In genomic region chr6:150755042-150755441, GRCh38 we compare ENCODE assay signal across 14 cellular contexts.
"Had no signal": no experiment of that assay in that cellular context is flagged by ENCODE, and none has a peak within 500 bp of the region (broad histone marks: within the 10 kb centered on the region; RNA-seq: fewer than 3 reads in every experiment).

No MANE protein-coding gene starts in this region.

- DNase-seq: activated CD4-positive, alpha-beta T cell treated with anti-CD3 and anti-CD28 coated beads for 4 hours; activated naive CD8-positive, alpha-beta T cell treated with anti-CD3 and anti-CD28 coated beads for 36 hours; foreskin melanocyte; left colon; naive B cell; retina; stimulated activated CD4-positive, alpha-beta T cell treated with anti-CD3 and anti-CD28 coated beads, Interleukin-2, amount 100 ng/mL, for 48 hours; stimulated activated naive B cell treated with anti-CD40 and anti-IgM and Interleukin-4, amounts not matched to agents 10 μg/mL and 1 μg/mL and 100 μg/mL, for 72 hours; T-helper 2 cell; uterus had no signal

- H3K27me3 Mint-ChIP-seq: activated naive CD8-positive, alpha-beta T cell treated with anti-CD3 and anti-CD28 coated beads for 36 hours; naive B cell; stimulated activated naive B cell treated with anti-CD40 and anti-IgM and Interleukin-4, amounts not matched to agents 10 μg/mL and 1 μg/mL and 100 μg/mL, for 72 hours had no signal

- H3K27me3 ChIP-seq: tibial nerve, uterus had no signal

- H2AFZ ChIP-seq: parathyroid adenoma had no signal

- H3K4me1 Mint-ChIP-seq: activated naive CD8-positive, alpha-beta T cell treated with anti-CD3 and anti-CD28 coated beads for 36 hours had no signal

- ATAC-seq: left colon; stimulated activated naive B cell treated with anti-CD40 and anti-IgM and Interleukin-4, amounts not matched to agents 10 μg/mL and 1 μg/mL and 100 μg/mL, for 72 hours had no signal

- H3K4me3 Mint-ChIP-seq: activated naive CD8-positive, alpha-beta T cell treated with anti-CD3 and anti-CD28 coated beads for 36 hours; naive B cell; stimulated activated naive B cell treated with anti-CD40 and anti-IgM and Interleukin-4, amounts not matched to agents 10 μg/mL and 1 μg/mL and 100 μg/mL, for 72 hours had no signal

- H3K27ac ChIP-seq: epithelial cell of prostate, parathyroid adenoma, uterus had no signal

- H3K4me3 ChIP-seq: lung, tibial nerve, uterus had no signal

- H3K36me3 ChIP-seq: tibial nerve, uterus had no signal

- H3K9ac ChIP-seq: parathyroid adenoma had no signal

- H3K27ac Mint-ChIP-seq: activated naive CD8-positive, alpha-beta T cell treated with anti-CD3 and anti-CD28 coated beads for 36 hours had no signal

- H3K9me3 Mint-ChIP-seq: activated naive CD8-positive, alpha-beta T cell treated with anti-CD3 and anti-CD28 coated beads for 36 hours had no signal

- H3K9me3 ChIP-seq: tibial nerve, uterus had no signal

- H3K36me3 Mint-ChIP-seq: activated naive CD8-positive, alpha-beta T cell treated with anti-CD3 and anti-CD28 coated beads for 36 hours had no signal

- H3K4me1 ChIP-seq: uterus had no signal
